ENCODE assay signal across 29 cellular contexts in genomic region chrX:121958886-121959285, GRCh38.
DNase-seq lines count a peak whose midpoint lies in the region; ATAC-seq and TF ChIP-seq lines count a peak whose summit lies in the region.
"Had no signal": no experiment of that assay in that cellular context is flagged by ENCODE, and none has a peak within 500 bp of the region (broad histone marks: within the 10 kb centered on the region; RNA-seq: fewer than 3 reads in every experiment).

No MANE protein-coding gene starts in this region.

- no peaks in the 10 kb centered on the region for H3K36me3 Mint-ChIP-seq in activated T-helper 17 cell treated with anti-CD3 and anti-CD28 coated beads, Interleukin-2, amount 50 U/mL, for 72 hours (ENCODE audit: low read depth)
- no peaks in the 10 kb centered on the region for H3K36me3 Mint-ChIP-seq in Caco-2 (ENCODE audit: insufficient read depth, unreplicated experiment)
- H3K36me3 Mint-ChIP-seq: CD14-positive monocyte; stimulated activated memory B cell treated with anti-CD40 and anti-IgM and Interleukin-4, amounts not matched to agents 10 μg/mL and 1 μg/mL and 100 μg/mL, for 72 hours had no signal

- H3K36me3 ChIP-seq in tibial nerve (no peaks in the 10 kb centered on the region), Caco-2 (ENCODE audit: control insufficient read depth, insufficient read depth, low read length) (no peaks in the 10 kb centered on the region)
- H3K36me3 ChIP-seq: gastroesophageal sphincter, neutrophil, Peyer's patch, vagina, WERI-Rb-1 had no signal

- H3K9me3 ChIP-seq in tibial nerve (no peaks in the 10 kb centered on the region), Caco-2 (no peaks in the 10 kb centered on the region)
- H3K9me3 ChIP-seq: gastroesophageal sphincter, neutrophil, Peyer's patch, SK-N-SH, testis, vagina had no signal

- CTCF ChIA-PET in Caco-2 (lab: Charles Lee): no interaction called here

- BruUV-seq in Caco-2 (replicated peaks; lab: Mats Ljungman, UMichigan): no TSS peak

- peak; percentile 54 for ATAC-seq in HG02610 (IDR thresholded peaks at IDR 0.05; ENCODE audit: unreplicated experiment)
- peak; percentile 39 for ATAC-seq in activated T-helper 17 cell treated with anti-CD3 and anti-CD28 coated beads, Interleukin-2, amount 50 U/mL, for 72 hours (replicated peaks)
- ATAC-seq in GM21737 (IDR thresholded peaks at IDR 0.05; ENCODE audit: unreplicated experiment): no peak
- ATAC-seq: gastroesophageal sphincter; stimulated activated memory B cell treated with anti-CD40 and anti-IgM and Interleukin-4, amounts not matched to agents 10 μg/mL and 1 μg/mL and 100 μg/mL, for 72 hours had no signal

- H3K27ac Mint-ChIP-seq in activated T-helper 17 cell treated with anti-CD3 and anti-CD28 coated beads, Interleukin-2, amount 50 U/mL, for 72 hours: no peak overlapping the region
- H3K27ac Mint-ChIP-seq in Caco-2 (ENCODE audit: unreplicated experiment): no peak overlapping the region
- H3K27ac Mint-ChIP-seq: CD14-positive monocyte; stimulated activated memory B cell treated with anti-CD40 and anti-IgM and Interleukin-4, amounts not matched to agents 10 μg/mL and 1 μg/mL and 100 μg/mL, for 72 hours; T-helper 2 cell treated with Interferon-gamma antibody and Interleukin-4, amounts not matched to agents 5 μg/mL and 100 μg/mL, for 36 hours had no signal

- H3K4me3 ChIP-seq in fibroblast of the aortic adventitia (ENCODE audit: low read depth, low read length): no peak overlapping the region
- no peak overlapping the region for H3K4me3 ChIP-seq in tibial nerve
- H3K4me3 ChIP-seq in Caco-2 (ENCODE audit: low read depth, low read length): no peak overlapping the region
- H3K4me3 ChIP-seq: dorsolateral prefrontal cortex, gastroesophageal sphincter, Peyer's patch, testis, vagina had no signal

- H3K4me3 Mint-ChIP-seq in activated T-helper 17 cell treated with anti-CD3 and anti-CD28 coated beads, Interleukin-2, amount 50 U/mL, for 72 hours: no peak overlapping the region
- H3K4me3 Mint-ChIP-seq in Caco-2 (ENCODE audit: unreplicated experiment): no peak overlapping the region
- H3K4me3 Mint-ChIP-seq: CD14-positive monocyte; central memory CD8-positive, alpha-beta T cell; stimulated activated memory B cell treated with anti-CD40 and anti-IgM and Interleukin-4, amounts not matched to agents 10 μg/mL and 1 μg/mL and 100 μg/mL, for 72 hours; T-helper 2 cell treated with Interferon-gamma antibody and Interleukin-4, amounts not matched to agents 5 μg/mL and 100 μg/mL, for 36 hours had no signal

- TF ChIP-seq POLR2A in tibial nerve (IDR thresholded peaks at IDR 0.05): no peak

- H3K4me1 Mint-ChIP-seq in activated T-helper 17 cell treated with anti-CD3 and anti-CD28 coated beads, Interleukin-2, amount 50 U/mL, for 72 hours: no peaks in the 10 kb centered on the region
- no peaks in the 10 kb centered on the region for H3K4me1 Mint-ChIP-seq in Caco-2 (ENCODE audit: low read depth, unreplicated experiment)
- H3K4me1 Mint-ChIP-seq: CD14-positive monocyte; central memory CD8-positive, alpha-beta T cell; stimulated activated memory B cell treated with anti-CD40 and anti-IgM and Interleukin-4, amounts not matched to agents 10 μg/mL and 1 μg/mL and 100 μg/mL, for 72 hours had no signal

- no peaks in the 10 kb centered on the region for H3K27me3 Mint-ChIP-seq in activated T-helper 17 cell treated with anti-CD3 and anti-CD28 coated beads, Interleukin-2, amount 50 U/mL, for 72 hours
- no peaks in the 10 kb centered on the region for H3K27me3 Mint-ChIP-seq in Caco-2 (ENCODE audit: insufficient read depth, unreplicated experiment)
- H3K27me3 Mint-ChIP-seq: central memory CD8-positive, alpha-beta T cell; stimulated activated memory B cell treated with anti-CD40 and anti-IgM and Interleukin-4, amounts not matched to agents 10 μg/mL and 1 μg/mL and 100 μg/mL, for 72 hours had no signal

- peaks cover 5% of the 10 kb centered on the region for H3K9me3 Mint-ChIP-seq in activated T-helper 17 cell treated with anti-CD3 and anti-CD28 coated beads, Interleukin-2, amount 50 U/mL, for 72 hours
- H3K9me3 Mint-ChIP-seq in Caco-2 (ENCODE audit: unreplicated experiment): no peaks in the 10 kb centered on the region
- H3K9me3 Mint-ChIP-seq: central memory CD8-positive, alpha-beta T cell; stimulated activated memory B cell treated with anti-CD40 and anti-IgM and Interleukin-4, amounts not matched to agents 10 μg/mL and 1 μg/mL and 100 μg/mL, for 72 hours; T-helper 2 cell treated with Interferon-gamma antibody and Interleukin-4, amounts not matched to agents 5 μg/mL and 100 μg/mL, for 36 hours had no signal

- H3K4me1 ChIP-seq in tibial nerve: no peaks in the 10 kb centered on the region
- no peaks in the 10 kb centered on the region for H3K4me1 ChIP-seq in Caco-2
- H3K4me1 ChIP-seq: gastroesophageal sphincter, Peyer's patch, testis, vagina had no signal

- H3K27ac ChIP-seq in tibial nerve: no peak overlapping the region
- H3K27ac ChIP-seq: dorsolateral prefrontal cortex, epithelial cell of prostate, gastroesophageal sphincter, neutrophil, Peyer's patch, testis, vagina, WERI-Rb-1 had no signal

- intact Hi-C loops in Caco-2 (cut with micrococcal nuclease; ENCODE audit: unreplicated experiment): no loop called here

- H3K27me3 ChIP-seq in tibial nerve (no peaks in the 10 kb centered on the region), Caco-2 (replicated peaks; ENCODE audit: control insufficient read depth, insufficient read depth, low read length) (no peaks in the 10 kb centered on the region)
- H3K27me3 ChIP-seq: gastroesophageal sphincter, neutrophil, Peyer's patch, testis, vagina had no signal

- POLR2A ChIA-PET in Caco-2 (lab: Charles Lee): no interaction called here

- no peak for TF ChIP-seq CTCF in fibroblast of the aortic adventitia (IDR thresholded peaks at IDR 0.05; ENCODE audit: insufficient read depth, low read length)
- TF ChIP-seq CTCF in tibial nerve (IDR thresholded peaks at IDR 0.05): no peak
- TF ChIP-seq CTCF in Caco-2 (IDR thresholded peaks at IDR 0.05; ENCODE audit: insufficient read depth in 1 of 2, low read depth in 1 of 2, low read length in 1 of 2, severe bottlenecking in 1 of 2, unreplicated experiment in 1 of 2): no peak

- no peak for TF ChIP-seq EP300 in tibial nerve (IDR thresholded peaks at IDR 0.05)

- DNase-seq in Daoy (ENCODE audit: low read depth) (peak; percentile 59), fibroblast of the aortic adventitia (ENCODE audit: low read depth) (peak; percentile 28), NCI-H526 (lab: John Stamatoyannopoulos, UW) (no peak), tibial nerve (ENCODE audit: low spot score in 2 of 2) (no peak), Caco-2 (no peak)
- DNase-seq: activated CD4-positive, alpha-beta T cell treated with anti-CD3 and anti-CD28 coated beads, Interleukin-2, amount 50 U/mL, for 1 hour; activated gamma-delta T cell; dorsolateral prefrontal cortex; HCEC 1CT; Kasumi-1; NCI-H1105 treated with DMSO at 0.1 percent for 48 hours; NCI-H2081; NCI-H446; Peyer's patch; SK-N-SH; stimulated activated CD4-positive, alpha-beta T cell treated with anti-CD3 and anti-CD28 coated beads, Interleukin-2, amount 100 ng/mL, for 24 hours; testis; WERI-Rb-1 had no signal

Comparison
In these comparisons a context has a peak if more than half of its experiments do, and no peak if none do; other contexts are left out.
1. DNase-seq: peak in Daoy (single experiment) and fibroblast of the aortic adventitia (single experiment); none in NCI-H526 (0 of 2), tibial nerve (0 of 2) and Caco-2 (0 of 2).